ENCODE assay signal across 8 cellular contexts in the genomic region with DNA sequence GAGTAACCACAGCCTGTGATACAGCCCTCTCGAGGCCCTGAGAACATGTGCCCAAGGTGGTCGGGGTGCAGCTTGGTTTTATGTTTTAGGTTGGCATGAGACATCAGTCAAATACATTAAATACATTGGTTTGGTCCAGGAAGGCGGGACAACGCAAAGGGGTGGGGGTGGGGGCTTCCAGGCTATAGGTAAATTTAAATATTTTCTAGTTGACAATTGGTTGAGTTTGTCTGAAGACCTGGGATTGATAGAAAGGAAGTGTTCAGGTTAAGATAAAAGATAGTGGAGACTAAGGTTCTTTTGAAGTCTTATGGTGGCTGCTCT. TPM values are rescaled to one million over a fixed set of nuclear protein-coding genes. Genes with fewer than 3 reads are reported as not detected.
A peak's percentile ranks its signal among the peaks of the same experiment; 100 is the strongest.
DNase-seq lines count a peak whose midpoint lies in the region; ATAC-seq and TF ChIP-seq lines count a peak whose summit lies in the region.

No MANE protein-coding gene starts in this region.

- CTCF ChIA-PET in activated CD4-positive, alpha-beta memory T cell treated with anti-CD3 and anti-CD28 coated beads for 36 hours (lab: Charles Lee): interaction anchor here (0.7 to 1.1 kb wide), 3 partner anchors 18 to 33 kb away, joined by 3 to 4 read pairs (median 3); no protein-coding TSS in a partner anchor

- WGBS in spleen, 5 donors: 23 to 32% (median 30%) methylated on average over 4 of the region's 4 CpGs

- ATAC-seq in HG02588 (IDR thresholded peaks at IDR 0.05; ENCODE audit: unreplicated experiment): no peak
- ATAC-seq in HG03469 (IDR thresholded peaks at IDR 0.05; ENCODE audit: unreplicated experiment): no peak

- no peak for TF ChIP-seq POLR2A in spleen (IDR thresholded peaks at IDR 0.05)

- peaks cover 48% of the 10 kb centered on the region for H3K4me1 Mint-ChIP-seq in activated CD4-positive, alpha-beta memory T cell treated with anti-CD3 and anti-CD28 coated beads for 36 hours (ENCODE audit: low read depth)

- H3K27me3 Mint-ChIP-seq in activated CD4-positive, alpha-beta memory T cell treated with anti-CD3 and anti-CD28 coated beads for 36 hours: no peaks in the 10 kb centered on the region

- H3K9me3 ChIP-seq in spleen: no peaks in the 10 kb centered on the region

- TF ChIP-seq CTCF in HFF-Myc (IDR thresholded peaks at IDR 0.05; ENCODE audit: low read depth, low read length, missing control alignments): no peak
- no peak for TF ChIP-seq CTCF in fibroblast of villous mesenchyme (IDR thresholded peaks at IDR 0.05; ENCODE audit: insufficient read depth, low read depth, low read length)
- no peak for TF ChIP-seq CTCF in spleen (IDR thresholded peaks at IDR 0.05 in 8 of 11, conservative IDR thresholded peaks at IDR 0.05 in 3 of 11)

- H3K36me3 Mint-ChIP-seq in activated CD4-positive, alpha-beta memory T cell treated with anti-CD3 and anti-CD28 coated beads for 36 hours: peaks cover 29% of the 10 kb centered on the region

- POLR2A ChIA-PET in activated CD4-positive, alpha-beta memory T cell treated with anti-CD3 and anti-CD28 coated beads for 36 hours (lab: Charles Lee): interaction anchor here (0.7 to 1.0 kb wide), 2 partner anchors 8 to 135 kb away, joined by 3 to 5 read pairs; no protein-coding TSS in a partner anchor

- intact Hi-C loops in activated CD4-positive, alpha-beta memory T cell treated with anti-CD3 and anti-CD28 coated beads for 36 hours (cut with micrococcal nuclease): loop anchor here (5.0 to 10.0 kb wide), 3 partner anchors 194 to 722 kb away; a partner anchor contains a TSS
- intact Hi-C loops in spleen (cut with DNase I; ENCODE audit: low total_unique reads): no loop called here

- H3K4me3 ChIP-seq in HFF-Myc (replicated peaks; ENCODE audit: low read depth, low read length) (peak overlapping the region; percentile 75), fibroblast of villous mesenchyme (ENCODE audit: low read depth, low read length) (peak overlapping the region; percentile 85), spleen (peak overlapping the region in 7 of 8 donors; percentile 63 to 86 (median 74))

- peak overlapping the region; percentile 91 for H3K27ac Mint-ChIP-seq in activated CD4-positive, alpha-beta memory T cell treated with anti-CD3 and anti-CD28 coated beads for 36 hours

- H3K27me3 ChIP-seq in spleen (replicated peaks in 1 of 7): no peaks in the 10 kb centered on the region

- H3K9me3 Mint-ChIP-seq in activated CD4-positive, alpha-beta memory T cell treated with anti-CD3 and anti-CD28 coated beads for 36 hours: no peaks in the 10 kb centered on the region

- DNase-seq in HFF-Myc (ENCODE audit: extremely low read depth, low read depth) (no peak), fibroblast of villous mesenchyme (ENCODE audit: low read depth) (no peak), spleen (no peak), NCI-H226 (no peak), NCI-H446 treated with DMSO at 0.1 percent for 48 hours (lab: John Stamatoyannopoulos, UW) (no peak)
- peak; percentile 32 for DNase-seq in activated CD4-positive, alpha-beta memory T cell treated with anti-CD3 and anti-CD28 coated beads for 36 hours

- H3K4me3 Mint-ChIP-seq in activated CD4-positive, alpha-beta memory T cell treated with anti-CD3 and anti-CD28 coated beads for 36 hours: peak overlapping the region; percentile 95

- peaks cover 18 to 58% (median 42%) of the 10 kb centered on the region in 6 donors for H3K4me1 ChIP-seq in spleen

- peaks cover 0 to 42% (median 14%) of the 10 kb centered on the region in 6 donors for H3K36me3 ChIP-seq in spleen

- H3K27ac ChIP-seq in spleen: peak overlapping the region in 6 of 8 donors; percentile 96 to 99 (median 98)

RNA-seq across cellular contexts. Expression of a gene that starts 1.2 kb away (rescaled TPM):
- total RNA-seq in activated CD4-positive, alpha-beta memory T cell treated with anti-CD3 and anti-CD28 coated beads for 36 hours: 1 to 10 TPM; 4.6 to 5.1 TPM
- total RNA-seq in fibroblast of villous mesenchyme (4.8 and 6.0 TPM in 2 replicates), spleen (1 to 10 TPM; 3.3 to 6.0 (median 4.3) TPM)
- 1 to 10 TPM in 1 of 3 donors, under 1 TPM in 2; 0.74 to 1.1 (median 0.89) TPM for polyA plus RNA-seq in spleen

RNA-seq across cellular contexts. Expression of a gene that starts 42.1 kb away (rescaled TPM):
- total RNA-seq in activated CD4-positive, alpha-beta memory T cell treated with anti-CD3 and anti-CD28 coated beads for 36 hours: not detected
- total RNA-seq in fibroblast of villous mesenchyme: not detected in 2 replicates
- total RNA-seq in spleen: not detected
- under 1 TPM in 2 of 3 donors, not detected in 1; 0.19 to 0.22 TPM for polyA plus RNA-seq in spleen
